ENCODE assay signal across 1 cellular context in the genomic region with DNA sequence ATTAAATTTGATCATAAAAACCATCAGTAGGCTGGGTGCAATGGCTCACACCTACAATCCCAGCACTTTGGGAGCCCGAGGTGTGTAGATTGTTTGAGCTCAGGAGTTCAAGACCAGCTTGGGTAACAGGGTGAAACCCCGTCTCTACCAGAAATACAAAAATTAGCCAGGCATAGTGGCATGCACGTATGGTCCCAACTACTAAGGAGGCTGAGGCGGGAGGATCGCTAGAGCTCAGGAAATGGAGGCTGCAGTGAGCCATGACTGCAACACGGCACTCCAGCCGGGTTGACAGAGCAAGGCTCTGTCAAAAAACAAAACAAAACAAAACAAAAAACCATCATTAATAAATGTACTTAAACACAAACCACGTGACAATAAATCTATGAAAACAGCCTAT.
TF ChIP-seq lines count a peak whose summit lies in the region.

No MANE protein-coding gene starts in this region.

TF ChIP-seq in neural cell, 6 proteins besides CTCF, POLR2A, EP300 and RAD21:
- no peak for TF ChIP-seq POLR2AphosphoS5 (IDR thresholded peaks at IDR 0.05)
- TF ChIP-seq EZH2 (IDR thresholded peaks at IDR 0.05; ENCODE audit: borderline replicate concordance, insufficient read depth, low read length, poor library complexity, severe bottlenecking): no peak
